ENCODE assay signal across 12 cellular contexts in the genomic region with DNA sequence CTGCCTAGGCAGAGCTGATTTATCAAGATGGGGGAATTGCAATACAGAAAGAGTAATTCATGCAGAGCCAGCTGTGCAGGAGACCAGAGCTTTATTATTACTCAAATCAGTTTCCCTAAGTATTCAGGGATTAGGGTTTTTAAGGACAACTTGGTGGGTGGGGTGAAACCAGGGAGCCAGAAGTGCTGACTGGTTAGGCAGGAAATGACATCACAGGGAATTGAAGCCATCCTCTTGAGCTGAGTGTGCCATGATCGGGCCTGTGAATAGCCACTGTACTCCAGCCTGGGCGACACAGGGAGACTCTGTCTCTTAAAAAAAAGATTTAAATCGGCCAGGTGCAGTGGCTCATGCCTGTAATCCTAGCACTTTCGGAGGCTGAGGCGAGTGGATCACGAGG. TPM values are rescaled to one million over a fixed set of nuclear protein-coding genes. Genes with fewer than 3 reads are reported as not detected.
DNase-seq lines count a peak whose midpoint lies in the region; ATAC-seq lines count a peak whose summit lies in the region.
"Had no signal": no experiment of that assay in that cellular context is flagged by ENCODE, and none has a peak within 500 bp of the region (broad histone marks: within the 10 kb centered on the region; RNA-seq: fewer than 3 reads in every experiment).

No MANE protein-coding gene starts in this region.

- no peak for DNase-seq in activated T-cell treated with anti-CD3 and anti-CD28 coated beads, Interleukin-2, amount 50 U/mL, for 24 hours
- DNase-seq in activated T-cell treated with anti-CD3 and anti-CD28 coated beads, Interleukin-2, amount 50 U/mL, for 1 hour: no peak
- DNase-seq in NCI-H524 treated with DMSO at 0.1 percent for 48 hours (lab: John Stamatoyannopoulos, UW) (peak; percentile 68), dermis blood vessel endothelial cell (peak; percentile 12), pons (ENCODE audit: low spot score) (peak; percentile 46), superior temporal gyrus (ENCODE audit: extremely low spot score) (no peak)
- DNase-seq: ACHN; activated naive CD8-positive, alpha-beta T cell treated with anti-CD3 and anti-CD28 coated beads, Interleukin-2, amount 10 ng/mL, durations not matched to agents 7 days and 5 days; Caco-2; HFFc6 had no signal

- ATAC-seq in GM18867 (IDR thresholded peaks at IDR 0.05; ENCODE audit: unreplicated experiment) (no peak), HG03045 (IDR thresholded peaks at IDR 0.05; ENCODE audit: unreplicated experiment) (no peak)

- peaks cover 1% of the 10 kb centered on the region for H3K36me3 Mint-ChIP-seq in activated T-cell treated with anti-CD3 and anti-CD28 coated beads, Interleukin-2, amount 50 U/mL, for 24 hours (ENCODE audit: low read depth)

- peak overlapping the region; percentile 47 for H3K27ac Mint-ChIP-seq in activated T-cell treated with anti-CD3 and anti-CD28 coated beads, Interleukin-2, amount 50 U/mL, for 24 hours
- H3K27ac Mint-ChIP-seq: activated naive CD8-positive, alpha-beta T cell treated with anti-CD3 and anti-CD28 coated beads, Interleukin-2, amount 10 ng/mL, durations not matched to agents 7 days and 5 days; HFFc6 had no signal

- H3K4me3 Mint-ChIP-seq in activated T-cell treated with anti-CD3 and anti-CD28 coated beads, Interleukin-2, amount 50 U/mL, for 24 hours: no peak overlapping the region
- H3K4me3 Mint-ChIP-seq: activated naive CD8-positive, alpha-beta T cell treated with anti-CD3 and anti-CD28 coated beads, Interleukin-2, amount 10 ng/mL, durations not matched to agents 7 days and 5 days; HFFc6 had no signal

- no peaks in the 10 kb centered on the region for H3K9me3 Mint-ChIP-seq in activated T-cell treated with anti-CD3 and anti-CD28 coated beads, Interleukin-2, amount 50 U/mL, for 24 hours
- H3K9me3 Mint-ChIP-seq: activated naive CD8-positive, alpha-beta T cell treated with anti-CD3 and anti-CD28 coated beads, Interleukin-2, amount 10 ng/mL, durations not matched to agents 7 days and 5 days; HFFc6 had no signal

- H3K27me3 Mint-ChIP-seq in activated T-cell treated with anti-CD3 and anti-CD28 coated beads, Interleukin-2, amount 50 U/mL, for 24 hours: no peaks in the 10 kb centered on the region
- H3K27me3 Mint-ChIP-seq: activated naive CD8-positive, alpha-beta T cell treated with anti-CD3 and anti-CD28 coated beads, Interleukin-2, amount 10 ng/mL, durations not matched to agents 7 days and 5 days had no signal

- peaks cover 12% of the 10 kb centered on the region for H3K4me1 Mint-ChIP-seq in activated T-cell treated with anti-CD3 and anti-CD28 coated beads, Interleukin-2, amount 50 U/mL, for 24 hours (ENCODE audit: low read depth)

RNA-seq across cellular contexts. Expression of a gene that starts 45.3 kb away (rescaled TPM):
- total RNA-seq in dermis blood vessel endothelial cell: 18.7 and 50.4 TPM in 2 replicates

Comparison
In these comparisons a context has a peak if more than half of its experiments do, and no peak if none do; other contexts are left out.
1. DNase-seq: peak in NCI-H524 treated with DMSO at 0.1 percent for 48 hours (single experiment), dermis blood vessel endothelial cell (single experiment) and pons (single experiment); none in activated T-cell treated with anti-CD3 and anti-CD28 coated beads, Interleukin-2, amount 50 U/mL, for 24 hours (single experiment), activated T-cell treated with anti-CD3 and anti-CD28 coated beads, Interleukin-2, amount 50 U/mL, for 1 hour (single experiment) and superior temporal gyrus (single experiment).